1 cellular context compared by ENCODE assay signal in the genomic region with DNA sequence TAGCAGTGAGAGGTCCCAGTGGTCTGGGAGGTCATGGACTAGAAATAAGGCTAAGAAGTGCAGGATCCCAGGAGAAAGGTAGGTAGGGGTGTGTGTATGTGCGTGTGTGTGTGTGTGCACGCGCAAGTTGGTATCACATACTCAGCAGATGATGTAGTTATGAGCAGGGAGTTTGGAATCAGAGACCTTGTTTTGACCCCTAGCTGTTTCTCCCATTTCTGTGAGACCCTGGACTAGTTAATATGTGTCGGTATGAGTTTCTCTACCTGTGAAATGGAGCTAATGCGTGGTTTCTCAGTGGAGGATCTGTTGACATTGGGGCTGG.
TF ChIP-seq lines count a peak whose summit lies in the region.

No MANE protein-coding gene starts in this region.

TF ChIP-seq in H1, 55 proteins besides CTCF, POLR2A, EP300 and RAD21:
- no peak for TF ChIP-seq SUZ12 (IDR thresholded peaks at IDR 0.05; ENCODE audit: low read length)
- TF ChIP-seq, protein P1, sequence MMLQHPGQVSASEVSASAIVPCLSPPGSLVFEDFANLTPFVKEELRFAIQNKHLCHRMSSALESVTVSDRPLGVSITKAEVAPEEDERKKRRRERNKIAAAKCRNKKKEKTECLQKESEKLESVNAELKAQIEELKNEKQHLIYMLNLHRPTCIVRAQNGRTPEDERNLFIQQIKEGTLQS (IDR thresholded peaks at IDR 0.05; ENCODE audit: insufficient read depth, low read depth, low read length), result no peak
- TF ChIP-seq SIN3A (conservative IDR thresholded peaks at IDR 0.05 in 1 of 2, IDR thresholded peaks at IDR 0.05 in 1 of 2; ENCODE audit: low read depth in 1 of 2, low read length in 2 of 2), result no peak
- no peak for TF ChIP-seq ZNF274 (IDR thresholded peaks at IDR 0.05; ENCODE audit: borderline replicate concordance, extremely low read depth, low read length)
- TF ChIP-seq, protein P2, sequence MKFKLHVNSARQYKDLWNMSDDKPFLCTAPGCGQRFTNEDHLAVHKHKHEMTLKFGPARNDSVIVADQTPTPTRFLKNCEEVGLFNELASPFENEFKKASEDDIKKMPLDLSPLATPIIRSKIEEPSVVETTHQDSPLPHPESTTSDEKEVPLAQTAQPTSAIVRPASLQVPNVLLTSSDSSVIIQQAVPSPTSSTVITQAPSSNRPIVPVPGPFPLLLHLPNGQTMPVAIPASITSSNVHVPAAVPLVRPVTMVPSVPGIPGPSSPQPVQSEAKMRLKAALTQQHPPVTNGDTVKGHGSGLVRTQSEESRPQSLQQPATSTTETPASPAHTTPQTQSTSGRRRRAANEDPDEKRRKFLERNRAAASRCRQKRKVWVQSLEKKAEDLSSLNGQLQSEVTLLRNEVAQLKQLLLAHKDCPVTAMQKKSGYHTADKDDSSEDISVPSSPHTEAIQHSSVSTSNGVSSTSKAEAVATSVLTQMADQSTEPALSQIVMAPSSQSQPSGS (IDR thresholded peaks at IDR 0.05; ENCODE audit: low read length), result no peak
- TF ChIP-seq CHD1 (IDR thresholded peaks at IDR 0.05; ENCODE audit: low read depth, low read length), result no peak
- TF ChIP-seq PHF8 (conservative IDR thresholded peaks at IDR 0.05; ENCODE audit: low read depth, low read length), result no peak
- TF ChIP-seq YY1 (IDR thresholded peaks at IDR 0.05; ENCODE audit: low read depth, low read length), result no peak
- TF ChIP-seq SIRT6 (IDR thresholded peaks at IDR 0.05; ENCODE audit: low read length), result no peak
- no peak for TF ChIP-seq TAF1 (IDR thresholded peaks at IDR 0.05; ENCODE audit: low read depth, low read length)
- TF ChIP-seq SIX5 (IDR thresholded peaks at IDR 0.05; ENCODE audit: low read depth, low read length), result no peak
- TF ChIP-seq, protein P3, sequence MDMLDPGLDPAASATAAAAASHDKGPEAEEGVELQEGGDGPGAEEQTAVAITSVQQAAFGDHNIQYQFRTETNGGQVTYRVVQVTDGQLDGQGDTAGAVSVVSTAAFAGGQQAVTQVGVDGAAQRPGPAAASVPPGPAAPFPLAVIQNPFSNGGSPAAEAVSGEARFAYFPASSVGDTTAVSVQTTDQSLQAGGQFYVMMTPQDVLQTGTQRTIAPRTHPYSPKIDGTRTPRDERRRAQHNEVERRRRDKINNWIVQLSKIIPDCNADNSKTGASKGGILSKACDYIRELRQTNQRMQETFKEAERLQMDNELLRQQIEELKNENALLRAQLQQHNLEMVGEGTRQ (IDR thresholded peaks at IDR 0.05; ENCODE audit: low read length), result no peak
